ENCODE assay signal across 8 cellular contexts in the genomic region with DNA sequence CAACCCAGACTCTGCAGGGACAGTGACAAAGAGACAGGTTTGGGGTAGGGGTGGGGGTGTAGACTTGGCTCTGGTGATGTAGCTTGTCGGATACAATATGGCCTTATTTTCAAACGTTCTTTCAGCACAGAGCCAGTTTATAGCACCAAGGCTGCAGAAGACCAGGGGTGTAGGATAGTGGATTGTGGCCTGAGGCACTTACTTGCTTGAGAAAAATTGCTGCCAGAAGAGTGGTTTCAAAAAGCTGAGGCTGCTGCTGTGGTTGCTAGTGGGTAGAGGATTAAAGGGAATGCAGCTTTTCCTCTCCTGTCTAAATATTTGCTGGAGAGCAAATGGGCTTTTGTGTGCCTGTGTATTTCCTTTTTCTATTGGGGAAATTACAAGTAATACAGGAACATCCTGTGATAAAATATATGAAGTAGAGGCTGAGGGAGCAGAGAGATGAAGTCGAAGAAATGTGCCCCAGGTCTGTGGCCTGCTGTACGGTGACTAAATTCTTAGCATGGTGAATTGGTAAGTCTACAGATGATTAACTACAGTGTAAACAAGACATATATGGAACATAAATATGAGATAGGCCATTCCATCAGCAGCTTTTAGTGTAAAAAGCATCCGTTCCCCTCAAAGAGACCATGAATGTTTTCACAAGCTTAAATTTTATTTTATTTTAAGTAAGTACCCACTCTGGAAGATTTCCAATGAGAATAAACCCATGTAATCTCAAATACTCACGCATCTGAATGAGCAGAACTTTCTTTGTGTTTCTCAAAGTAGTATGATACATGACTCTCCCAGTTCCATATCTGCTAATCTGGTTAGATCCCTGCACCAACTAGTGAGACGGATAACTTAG.
DNase-seq lines count a peak whose midpoint lies in the region; ATAC-seq, FAIRE-seq and TF ChIP-seq lines count a peak whose summit lies in the region.

No MANE protein-coding gene starts in this region.

- H3K4me2 ChIP-seq in GM12878 (ENCODE audit: control insufficient read depth, insufficient read depth): peak overlapping the region; percentile 18; the same call in 1 of the 2 replicates

- POLR2A ChIA-PET in GM12878 (lab: Charles Lee): interaction anchor here (1.0 to 2.4 kb wide), 13 partner anchors 8 to 90 kb away, joined by 3 to 11 read pairs (median 4); no protein-coding TSS in a partner anchor

- RAD21 ChIA-PET in GM12878 (lab: Charles Lee; ENCODE audit: unreplicated experiment): interaction anchor here (0.8 to 6.7 kb wide), 20 partner anchors 8 to 114 kb away, joined by 3 to 46 read pairs (median 7); a partner anchor contains a TSS

- DNase-seq in G401 (ENCODE audit: low spot score) (peak; percentile 48), GM12878 (ENCODE audit: low read depth, low spot score) (no peak), HPDE6-E6E7 (ENCODE audit: extremely low spot score) (no peak)
- no peak for DNase-seq in activated CD4-positive, CD25-positive, alpha-beta regulatory T cell (lab: John Stamatoyannopoulos, UW)
- no peak for DNase-seq in central memory CD4-positive, alpha-beta T cell

- CTCF ChIA-PET in GM12878 (lab: Yijun Ruan, JAX): interaction anchor here (0.9 to 2.2 kb wide), 15 partner anchors 10 to 114 kb away, joined by 3 to 13 read pairs (median 4); no protein-coding TSS in a partner anchor

- H3K27me3 ChIP-seq in GM12878 (replicated peaks in 1 of 2; ENCODE audit: control insufficient read depth in 2 of 2, insufficient read depth in 2 of 2, low read length in 1 of 2) (no peaks in the 10 kb centered on the region), neutrophil (no peaks in the 10 kb centered on the region)

- no peak for TF ChIP-seq CTCF in GM12878 (IDR thresholded peaks at IDR 0.05 in 2 of 3, conservative IDR thresholded peaks at IDR 0.05 in 1 of 3; ENCODE audit: control insufficient read depth in 2 of 3, extremely low read depth in 1 of 3, insufficient read depth in 1 of 3, low read depth in 3 of 3, low read length in 3 of 3)
- no peak for TF ChIP-seq CTCF in neutrophil (IDR thresholded peaks at IDR 0.05)

- H3K4me3 ChIP-seq in GM12878 (no peak overlapping the region), neutrophil (ENCODE audit: low read depth in 1 of 2, low read length in 1 of 2) (no peak overlapping the region)

- no peak overlapping the region for H2AFZ ChIP-seq in GM12878 (ENCODE audit: control insufficient read depth, low read depth, low read length)

- peaks cover 48% of the 10 kb centered on the region for H3K4me1 ChIP-seq in GM12878 (ENCODE audit: control insufficient read depth, insufficient read depth, low read length)
- H3K4me1 ChIP-seq in neutrophil (ENCODE audit: control insufficient read depth in 1 of 2, insufficient read depth in 1 of 2, low read depth in 1 of 2, low read length in 1 of 2): peaks cover 13 to 26% of the 10 kb centered on the region in 2 experiments

- SMC1A ChIA-PET in GM12878 (lab: Charles Lee; ENCODE audit: uncharacterized antibody, unreplicated experiment): interaction anchor here (0.8 to 18.5 kb wide), 20 partner anchors 9 to 114 kb away, joined by 3 to 456 read pairs (median 7); no protein-coding TSS in a partner anchor

- TF ChIP-seq POLR2A in GM12878 (IDR thresholded peaks at IDR 0.05; ENCODE audit: low read depth, low read length): no peak

- BruUV-seq in GM12878 (replicated peaks; lab: Mats Ljungman, UMichigan): no TSS peak

- H3K36me3 ChIP-seq in GM12878 (ENCODE audit: control insufficient read depth in 2 of 2, insufficient read depth in 2 of 2, low read length in 1 of 2) (peaks cover 3 to 6% of the 10 kb centered on the region in 2 experiments; a peak in 3 of 4 replicates), neutrophil (no peaks in the 10 kb centered on the region)

- no peak for TF ChIP-seq RAD21 in GM12878 (IDR thresholded peaks at IDR 0.05; ENCODE audit: insufficient read depth, low read depth, low read length)

- FAIRE-seq in GM12878 (lab: Jason Lieb, UNC): no peak

- H3K27ac ChIP-seq in GM12878 (ENCODE audit: control insufficient read depth, insufficient read depth) (peak overlapping the region; percentile 61), neutrophil (peak overlapping the region; percentile 21)

- ATAC-seq in HG03196 (IDR thresholded peaks at IDR 0.05; ENCODE audit: unreplicated experiment) (peak; percentile 44), GM12878 (peak; percentile 62), GM19328 (IDR thresholded peaks at IDR 0.05; ENCODE audit: unreplicated experiment) (no peak)

- in situ Hi-C loops in G401 (cut with HindIII; ENCODE audit: low sequenced_read_pairs): no loop called here
- in situ Hi-C loops in GM12878 (cut with MboI): no loop called here

- no peaks in the 10 kb centered on the region for H4K20me1 ChIP-seq in GM12878 (ENCODE audit: control insufficient read depth, insufficient read depth)

- peaks cover 90% of the 10 kb centered on the region for H3K79me2 ChIP-seq in GM12878 (ENCODE audit: control insufficient read depth, insufficient read depth, low read length)

- 29% methylated on average over 7 of the region's 7 CpGs for WGBS in GM12878 (ENCODE audit: insufficient coverage, insufficient replicate concordance, low lambda C conversion rate, missing lambda C conversion rate)

- H3K9me3 ChIP-seq in GM12878 (replicated peaks; ENCODE audit: control insufficient read depth, insufficient read depth, low read length) (no peaks in the 10 kb centered on the region), neutrophil (no peaks in the 10 kb centered on the region)

- 0 out of 2 replicates have a peak overlapping the region, but pooled peaks have one; percentile 1 for H3K9ac ChIP-seq in GM12878 (ENCODE audit: control insufficient read depth, insufficient read depth, low read length)

- intact Hi-C loops in GM12878 (cut with micrococcal nuclease; ENCODE audit: unreplicated experiment): loop anchor here (5.0 kb wide), 2 partner anchors 59 to 114 kb away; a partner anchor contains a TSS

- no peak for TF ChIP-seq EP300 in GM12878 (IDR thresholded peaks at IDR 0.05; ENCODE audit: borderline replicate concordance in 1 of 2, control insufficient read depth in 1 of 2, low read depth in 2 of 2, low read length in 2 of 2)

TF ChIP-seq in GM12878, 131 proteins besides CTCF, POLR2A, EP300 and RAD21:
- TF ChIP-seq SP1 (IDR thresholded peaks at IDR 0.05; ENCODE audit: low read depth, low read length) (no peak), HDGF (IDR thresholded peaks at IDR 0.05) (peak; percentile 50; the same call in 1 of the 2 replicates)
- TF ChIP-seq, protein P1, sequence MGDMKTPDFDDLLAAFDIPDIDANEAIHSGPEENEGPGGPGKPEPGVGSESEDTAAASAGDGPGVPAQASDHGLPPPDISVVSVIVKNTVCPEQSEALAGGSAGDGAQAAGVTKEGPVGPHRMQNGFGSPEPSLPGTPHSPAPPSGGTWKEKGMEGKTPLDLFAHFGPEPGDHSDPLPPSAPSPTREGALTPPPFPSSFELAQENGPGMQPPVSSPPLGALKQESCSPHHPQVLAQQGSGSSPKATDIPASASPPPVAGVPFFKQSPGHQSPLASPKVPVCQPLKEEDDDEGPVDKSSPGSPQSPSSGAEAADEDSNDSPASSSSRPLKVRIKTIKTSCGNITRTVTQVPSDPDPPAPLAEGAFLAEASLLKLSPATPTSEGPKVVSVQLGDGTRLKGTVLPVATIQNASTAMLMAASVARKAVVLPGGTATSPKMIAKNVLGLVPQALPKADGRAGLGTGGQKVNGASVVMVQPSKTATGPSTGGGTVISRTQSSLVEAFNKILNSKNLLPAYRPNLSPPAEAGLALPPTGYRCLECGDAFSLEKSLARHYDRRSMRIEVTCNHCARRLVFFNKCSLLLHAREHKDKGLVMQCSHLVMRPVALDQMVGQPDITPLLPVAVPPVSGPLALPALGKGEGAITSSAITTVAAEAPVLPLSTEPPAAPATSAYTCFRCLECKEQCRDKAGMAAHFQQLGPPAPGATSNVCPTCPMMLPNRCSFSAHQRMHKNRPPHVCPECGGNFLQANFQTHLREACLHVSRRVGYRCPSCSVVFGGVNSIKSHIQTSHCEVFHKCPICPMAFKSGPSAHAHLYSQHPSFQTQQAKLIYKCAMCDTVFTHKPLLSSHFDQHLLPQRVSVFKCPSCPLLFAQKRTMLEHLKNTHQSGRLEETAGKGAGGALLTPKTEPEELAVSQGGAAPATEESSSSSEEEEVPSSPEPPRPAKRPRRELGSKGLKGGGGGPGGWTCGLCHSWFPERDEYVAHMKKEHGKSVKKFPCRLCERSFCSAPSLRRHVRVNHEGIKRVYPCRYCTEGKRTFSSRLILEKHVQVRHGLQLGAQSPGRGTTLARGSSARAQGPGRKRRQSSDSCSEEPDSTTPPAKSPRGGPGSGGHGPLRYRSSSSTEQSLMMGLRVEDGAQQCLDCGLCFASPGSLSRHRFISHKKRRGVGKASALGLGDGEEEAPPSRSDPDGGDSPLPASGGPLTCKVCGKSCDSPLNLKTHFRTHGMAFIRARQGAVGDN (IDR thresholded peaks at IDR 0.05): 0 out of 2 replicates have a peak, but pooled peaks have one; percentile 17
